ENCODE assay signal across 8 cellular contexts in genomic region chr15:45167631-45168205, GRCh38. TPM values are rescaled to one million over a fixed set of nuclear protein-coding genes. Genes with fewer than 3 reads are reported as not detected.
DNase-seq lines count a peak whose midpoint lies in the region; ATAC-seq and TF ChIP-seq lines count a peak whose summit lies in the region.

No MANE protein-coding gene starts in this region.

- ATAC-seq in lower lobe of right lung (no peak), thoracic aorta (ENCODE audit: insufficient number of reproducible peaks, low FRiP score, low read depth) (no peak)

- H3K27me3 ChIP-seq in lower lobe of right lung (ENCODE audit: low read depth), result no peaks in the 10 kb centered on the region
- H3K27me3 ChIP-seq in thoracic aorta (replicated peaks; ENCODE audit: insufficient read depth), result no peaks in the 10 kb centered on the region

- no peaks in the 10 kb centered on the region for H3K9me3 Mint-ChIP-seq in activated CD4-positive, alpha-beta T cell treated with anti-CD3 and anti-CD28 coated beads, Interleukin-2, amount 10 ng/mL, durations not matched to agents 24 days and 14 days

- H3K4me1 Mint-ChIP-seq in activated CD4-positive, alpha-beta T cell treated with anti-CD3 and anti-CD28 coated beads, Interleukin-2, amount 10 ng/mL, durations not matched to agents 24 days and 14 days, result peaks cover 19% of the 10 kb centered on the region

- H3K27me3 Mint-ChIP-seq in activated CD4-positive, alpha-beta T cell treated with anti-CD3 and anti-CD28 coated beads, Interleukin-2, amount 10 ng/mL, durations not matched to agents 24 days and 14 days, result no peaks in the 10 kb centered on the region

- H3K4me3 Mint-ChIP-seq in activated CD4-positive, alpha-beta T cell treated with anti-CD3 and anti-CD28 coated beads, Interleukin-2, amount 10 ng/mL, durations not matched to agents 24 days and 14 days, result peak overlapping the region; percentile 73

- intact Hi-C loops in activated CD4-positive, alpha-beta T cell treated with anti-CD3 and anti-CD28 coated beads, Interleukin-2, amount 10 ng/mL, durations not matched to agents 24 days and 14 days (cut with micrococcal nuclease), result loop anchor here (1.0 to 2.0 kb wide), 3 partner anchors 21 to 111 kb away; no protein-coding TSS in a partner anchor
- intact Hi-C loops in lower lobe of right lung (cut with DNase I), result no loop called here

- TF ChIP-seq CTCF in astrocyte of the cerebellum (IDR thresholded peaks at IDR 0.05; ENCODE audit: low read depth, low read length, missing control alignments) (no peak), lower lobe of right lung (IDR thresholded peaks at IDR 0.05) (no peak), thoracic aorta (IDR thresholded peaks at IDR 0.05) (no peak), GM13976 (IDR thresholded peaks at IDR 0.05; ENCODE audit: borderline replicate concordance, control extremely low read depth, extremely low read depth, insufficient read depth, missing control alignments) (no peak)

- H3K9me3 ChIP-seq in lower lobe of right lung (no peaks in the 10 kb centered on the region), thoracic aorta (no peaks in the 10 kb centered on the region)

- H3K36me3 Mint-ChIP-seq in activated CD4-positive, alpha-beta T cell treated with anti-CD3 and anti-CD28 coated beads, Interleukin-2, amount 10 ng/mL, durations not matched to agents 24 days and 14 days (ENCODE audit: low read depth), result no peaks in the 10 kb centered on the region

- H3K27ac ChIP-seq in lower lobe of right lung, result peak overlapping the region; percentile 99
- H3K27ac ChIP-seq in thoracic aorta, result peak overlapping the region; percentile 97 to 98

- peak overlapping the region; percentile 84 for H3K27ac Mint-ChIP-seq in activated CD4-positive, alpha-beta T cell treated with anti-CD3 and anti-CD28 coated beads, Interleukin-2, amount 10 ng/mL, durations not matched to agents 24 days and 14 days

- DNase-seq in activated CD4-positive, alpha-beta T cell treated with anti-CD3 and anti-CD28 coated beads, Interleukin-2, amount 10 ng/mL, durations not matched to agents 24 days and 14 days, result no peak
- no peak for DNase-seq in activated CD4-positive, alpha-beta T cell treated with anti-CD3 and anti-CD28 coated beads for 48 hours
- DNase-seq in astrocyte of the cerebellum (ENCODE audit: low read depth), result no peak
- no peak for DNase-seq in lower lobe of right lung
- DNase-seq in thoracic aorta (ENCODE audit: low spot score), result no peak
- no peak for DNase-seq in activated CD8-positive, alpha-beta memory T cell treated with anti-CD3 and anti-CD28 coated beads, Interleukin-2, amount 50 U/mL, for 4 hours
- DNase-seq in HuH-7 (ENCODE audit: low spot score), result no peak
- DNase-seq in GM13976 (ENCODE audit: low spot score), result no peak

- H3K4me3 ChIP-seq in astrocyte of the cerebellum (ENCODE audit: low read depth, low read length), result peak overlapping the region; percentile 42
- peak overlapping the region; percentile 67 for H3K4me3 ChIP-seq in lower lobe of right lung
- peak overlapping the region; percentile 79 for H3K4me3 ChIP-seq in thoracic aorta

- H3K4me1 ChIP-seq in lower lobe of right lung, result peaks cover 32% of the 10 kb centered on the region
- H3K4me1 ChIP-seq in thoracic aorta (ENCODE audit: control insufficient read depth in 1 of 2, low read depth in 2 of 2), result peaks cover 0 to 30% of the 10 kb centered on the region in 2 donors

- in situ Hi-C loops in astrocyte of the cerebellum (cut with HindIII; ENCODE audit: low sequenced_read_pairs), result loop anchor here (10.0 kb wide), 1 partner anchor 237 kb away; a partner anchor contains a TSS
- in situ Hi-C loops in GM13976 (cut with MboI; ENCODE audit: low sequenced_read_pairs, unreplicated experiment), result no loop called here

- H3K36me3 ChIP-seq in lower lobe of right lung (no peaks in the 10 kb centered on the region), thoracic aorta (no peaks in the 10 kb centered on the region)

RNA-seq across cellular contexts. Expression of gene SHF, which starts 20.0 kb away (rescaled TPM):
- 14.4 and 16.1 TPM in 2 replicates for total RNA-seq in activated CD4-positive, alpha-beta T cell treated with anti-CD3 and anti-CD28 coated beads, Interleukin-2, amount 10 ng/mL, durations not matched to agents 24 days and 14 days
- total RNA-seq in lower lobe of right lung (6.4 TPM), thoracic aorta (10 to 100 TPM; 15.1 to 18.7 TPM)

RNA-seq across cellular contexts. Expression of gene DUOX1, which starts 37.9 kb away (rescaled TPM):
- total RNA-seq in activated CD4-positive, alpha-beta T cell treated with anti-CD3 and anti-CD28 coated beads, Interleukin-2, amount 10 ng/mL, durations not matched to agents 24 days and 14 days, result 0.02 and 0.14 TPM in 2 replicates
- 317 TPM for total RNA-seq in lower lobe of right lung
- under 1 TPM; 0.56 to 0.68 TPM for total RNA-seq in thoracic aorta

RNA-seq across cellular contexts. Expression of gene DUOXA1, which starts 38.0 kb away (rescaled TPM):
- not detected in 2 replicates for total RNA-seq in activated CD4-positive, alpha-beta T cell treated with anti-CD3 and anti-CD28 coated beads, Interleukin-2, amount 10 ng/mL, durations not matched to agents 24 days and 14 days
- 131 TPM for total RNA-seq in lower lobe of right lung
- total RNA-seq in thoracic aorta, result 1 to 10 TPM in 1 of 2 donors, not detected in 1; 6.8 TPM

RNA-seq across cellular contexts. Expression of gene DUOXA2, which starts 53.6 kb away (rescaled TPM):
- not detected in 2 replicates for total RNA-seq in activated CD4-positive, alpha-beta T cell treated with anti-CD3 and anti-CD28 coated beads, Interleukin-2, amount 10 ng/mL, durations not matched to agents 24 days and 14 days
- total RNA-seq in lower lobe of right lung (not detected), thoracic aorta (not detected)

RNA-seq across cellular contexts. Expression of gene DUOX2, which starts 53.7 kb away (rescaled TPM):
- total RNA-seq in activated CD4-positive, alpha-beta T cell treated with anti-CD3 and anti-CD28 coated beads, Interleukin-2, amount 10 ng/mL, durations not matched to agents 24 days and 14 days, result 0.05 TPM in 1 of 2 replicates, not detected in the other
- 4.0 TPM for total RNA-seq in lower lobe of right lung
- total RNA-seq in thoracic aorta, result under 1 TPM in 1 of 2 donors, not detected in 1; 0.42 TPM

Comparison
In these comparisons a context has a peak if more than half of its experiments do, and no peak if none do; other contexts are left out.
1. RNA of gene DUOX1, which starts 37.9 kb away (total RNA-seq): 317 TPM in lower lobe of right lung (single experiment); 0.56 to 0.68 TPM in thoracic aorta and 0.02 to 0.14 TPM in activated CD4-positive, alpha-beta T cell treated with anti-CD3 and anti-CD28 coated beads, Interleukin-2, amount 10 ng/mL, durations not matched to agents 24 days and 14 days; every median in the first group is over 100 times any median in the second.
2. RNA of gene DUOXA1, which starts 38.0 kb away (total RNA-seq): 131 TPM in lower lobe of right lung (single experiment); 6.8 TPM in thoracic aorta and not detected in activated CD4-positive, alpha-beta T cell treated with anti-CD3 and anti-CD28 coated beads, Interleukin-2, amount 10 ng/mL, durations not matched to agents 24 days and 14 days; every median in the first group is over 10 times any median in the second.
3. Peak in every context shown above with its lines, with median percentiles within 50 percentile points of each other: H3K4me3 ChIP-seq.